ENCODE assay signal across 15 cellular contexts in genomic region chr1:9320520-9321479, GRCh38. TPM values are rescaled to one million over a fixed set of nuclear protein-coding genes. Genes with fewer than 3 reads are reported as not detected.
DNase-seq lines count a peak whose midpoint lies in the region; ATAC-seq and TF ChIP-seq lines count a peak whose summit lies in the region.
"Had no signal": no experiment of that assay in that cellular context is flagged by ENCODE, and none has a peak within 500 bp of the region (broad histone marks: within the 10 kb centered on the region; RNA-seq: fewer than 3 reads in every experiment).

No MANE protein-coding gene starts in this region.

- H3K4me3 Mint-ChIP-seq in activated T-cell treated with anti-CD3 and anti-CD28 coated beads, Interleukin-2, amount 50 U/mL, for 24 hours, result no peak overlapping the region
- H3K4me3 Mint-ChIP-seq: central memory CD8-positive, alpha-beta T cell had no signal

- no peak overlapping the region for H2AFZ ChIP-seq in fibroblast of lung (ENCODE audit: low read length)
- no peak overlapping the region for H2AFZ ChIP-seq in osteoblast (ENCODE audit: low read length)

- no peak overlapping the region for H3K4me3 ChIP-seq in BLaER1 treated with 17β-estradiol and CSF1 and Interleukin-3, amounts not matched to agents 10 nM and 100 nM
- H3K4me3 ChIP-seq in RWPE2 (ENCODE audit: severe bottlenecking) (no peak overlapping the region), fibroblast of lung (replicated peaks in 1 of 4; ENCODE audit: control extremely low read depth in 1 of 4, insufficient read depth in 1 of 4, low read depth in 3 of 4, low read length in 4 of 4) (peak overlapping the region in 1 of 4 experiments; percentile 20), osteoblast (ENCODE audit: insufficient read depth, low read length) (no peak overlapping the region)
- H3K4me3 ChIP-seq: GM12878 had no signal

- H3K9ac ChIP-seq in BLaER1 treated with 17β-estradiol and CSF1 and Interleukin-3, amounts not matched to agents 10 nM and 100 nM, result no peak overlapping the region
- no peak overlapping the region for H3K9ac ChIP-seq in fibroblast of lung (ENCODE audit: insufficient read depth, low read length)

- H3K27ac Mint-ChIP-seq in activated T-cell treated with anti-CD3 and anti-CD28 coated beads, Interleukin-2, amount 50 U/mL, for 24 hours, result no peak overlapping the region

- no peaks in the 10 kb centered on the region for H3K9me3 Mint-ChIP-seq in activated T-cell treated with anti-CD3 and anti-CD28 coated beads, Interleukin-2, amount 50 U/mL, for 24 hours
- H3K9me3 Mint-ChIP-seq: central memory CD8-positive, alpha-beta T cell had no signal

- no peaks in the 10 kb centered on the region for H3K27me3 ChIP-seq in BLaER1 treated with 17β-estradiol and CSF1 and Interleukin-3, amounts not matched to agents 10 nM and 100 nM
- H3K27me3 ChIP-seq in RWPE2 (ENCODE audit: insufficient read depth, poor library complexity, severe bottlenecking) (no peaks in the 10 kb centered on the region), fibroblast of lung (ENCODE audit: control insufficient read depth, insufficient read depth, low read length) (no peaks in the 10 kb centered on the region), osteoblast (ENCODE audit: insufficient read depth, low read length) (no peaks in the 10 kb centered on the region)

- H3K36me3 ChIP-seq in BLaER1 treated with 17β-estradiol and CSF1 and Interleukin-3, amounts not matched to agents 10 nM and 100 nM, result peaks cover 0 to 10% (median 0%) of the 10 kb centered on the region in 11 experiments; a peak in 4 of 22 replicates
- H3K36me3 ChIP-seq in RWPE2 (ENCODE audit: low read depth) (no peaks in the 10 kb centered on the region), fibroblast of lung (ENCODE audit: control insufficient read depth, insufficient read depth, low read length) (peaks cover 6% of the 10 kb centered on the region), osteoblast (ENCODE audit: insufficient read depth, low read length) (no peaks in the 10 kb centered on the region)

- H3K4me2 ChIP-seq in BLaER1 treated with 17β-estradiol and CSF1 and Interleukin-3, amounts not matched to agents 10 nM and 100 nM, result peak overlapping the region in 8 of 11 experiments; percentile 21 to 57 (median 46); a peak in 14 of 22 replicates
- H3K4me2 ChIP-seq in fibroblast of lung (ENCODE audit: extremely low read depth, insufficient read depth, low read length), result peak overlapping the region; percentile 69
- peak overlapping the region; percentile 41 for H3K4me2 ChIP-seq in osteoblast (ENCODE audit: insufficient read depth, low read length)

- TF ChIP-seq CTCF in RWPE2 (IDR thresholded peaks at IDR 0.05; ENCODE audit: poor library complexity, severe bottlenecking), result no peak
- TF ChIP-seq CTCF in fibroblast of lung (conservative IDR thresholded peaks at IDR 0.05 in 1 of 2, IDR thresholded peaks at IDR 0.05 in 1 of 2; ENCODE audit: low read depth in 1 of 2, low read length in 2 of 2), result no peak
- no peak for TF ChIP-seq CTCF in osteoblast (IDR thresholded peaks at IDR 0.05; ENCODE audit: extremely low read depth, low read depth, low read length)

- no peaks in the 10 kb centered on the region for H3K9me3 ChIP-seq in BLaER1 treated with 17β-estradiol and CSF1 and Interleukin-3, amounts not matched to agents 10 nM and 100 nM (replicated peaks in 1 of 11)
- H3K9me3 ChIP-seq in RWPE2 (ENCODE audit: severe bottlenecking), result no peaks in the 10 kb centered on the region
- H3K9me3 ChIP-seq in fibroblast of lung (ENCODE audit: control insufficient read depth, insufficient read depth, low read depth, low read length), result no peaks in the 10 kb centered on the region
- no peaks in the 10 kb centered on the region for H3K9me3 ChIP-seq in osteoblast (ENCODE audit: low read depth, low read length)

- ATAC-seq in RWPE2 (ENCODE audit: low read depth) (peak; percentile 46), HG02623 (IDR thresholded peaks at IDR 0.05; ENCODE audit: unreplicated experiment) (no peak), HG02642 (IDR thresholded peaks at IDR 0.05; ENCODE audit: poor library complexity, unreplicated experiment) (no peak)
- ATAC-seq: GM12878 had no signal

- H3K36me3 Mint-ChIP-seq in activated T-cell treated with anti-CD3 and anti-CD28 coated beads, Interleukin-2, amount 50 U/mL, for 24 hours (ENCODE audit: low read depth), result no peaks in the 10 kb centered on the region

- peaks cover 17 to 100% (median 94%) of the 10 kb centered on the region in 11 experiments; a peak in 20 of 22 replicates for H4K20me1 ChIP-seq in BLaER1 treated with 17β-estradiol and CSF1 and Interleukin-3, amounts not matched to agents 10 nM and 100 nM
- H4K20me1 ChIP-seq in fibroblast of lung (ENCODE audit: control insufficient read depth, extremely low read depth, insufficient read depth, low read length) (peaks cover 2% of the 10 kb centered on the region), osteoblast (ENCODE audit: insufficient read depth, low read length) (peaks cover 72% of the 10 kb centered on the region)

- H3K27me3 Mint-ChIP-seq in activated T-cell treated with anti-CD3 and anti-CD28 coated beads, Interleukin-2, amount 50 U/mL, for 24 hours, result no peaks in the 10 kb centered on the region
- H3K27me3 Mint-ChIP-seq: central memory CD8-positive, alpha-beta T cell had no signal

- peaks cover 28% of the 10 kb centered on the region for H3K4me1 Mint-ChIP-seq in activated T-cell treated with anti-CD3 and anti-CD28 coated beads, Interleukin-2, amount 50 U/mL, for 24 hours (ENCODE audit: low read depth)

- DNase-seq in RWPE2 (ENCODE audit: low spot score) (no peak), fibroblast of lung (ENCODE audit: low read depth in 2 of 2) (no peak), osteoblast (ENCODE audit: insufficient read length, low spot score, missing footprints) (peak; percentile 70), NCI-H510A (lab: John Stamatoyannopoulos, UW) (no peak)
- no peak for DNase-seq in activated T-cell treated with anti-CD3 and anti-CD28 coated beads, Interleukin-2, amount 50 U/mL, for 24 hours
- DNase-seq: activated naive CD4-positive, alpha-beta T cell treated with Interleukin-2 at 50 U/mL for 16 hours; kidney; NCI-H1048; NCI-H526 treated with DMSO at 0.1 percent for 48 hours; Right ventricle myocardium superior had no signal

- H3K4me1 ChIP-seq in BLaER1 treated with 17β-estradiol and CSF1 and Interleukin-3, amounts not matched to agents 10 nM and 100 nM, result peaks cover 40 to 65% (median 50%) of the 10 kb centered on the region in 10 experiments
- H3K4me1 ChIP-seq in RWPE2 (ENCODE audit: insufficient read depth, poor library complexity, severe bottlenecking), result peaks cover 25% of the 10 kb centered on the region
- peaks cover 24% of the 10 kb centered on the region for H3K4me1 ChIP-seq in fibroblast of lung (ENCODE audit: control insufficient read depth, extremely low read depth, insufficient read depth, low read length)
- peaks cover 29% of the 10 kb centered on the region for H3K4me1 ChIP-seq in osteoblast (ENCODE audit: insufficient read depth, low read length)

- peaks cover 93% of the 10 kb centered on the region for H3K79me2 ChIP-seq in fibroblast of lung (ENCODE audit: control insufficient read depth, insufficient read depth, low read length)
- peaks cover 93% of the 10 kb centered on the region for H3K79me2 ChIP-seq in osteoblast (ENCODE audit: insufficient read depth, low read length)

- no peak overlapping the region; a peak in 1 of 22 replicates for H3K27ac ChIP-seq in BLaER1 treated with 17β-estradiol and CSF1 and Interleukin-3, amounts not matched to agents 10 nM and 100 nM
- H3K27ac ChIP-seq in RWPE2 (ENCODE audit: poor library complexity, severe bottlenecking) (peak overlapping the region; percentile 47), fibroblast of lung (ENCODE audit: insufficient read depth, low read length) (peak overlapping the region; percentile 13), osteoblast (ENCODE audit: low read depth, low read length) (peak overlapping the region; percentile 0)

RNA-seq across cellular contexts. Expression of gene SPSB1, which starts 28.1 kb away (rescaled TPM):
- total RNA-seq in fibroblast of lung (20.0 and 20.6 TPM in 2 replicates), osteoblast (14.7 and 23.2 TPM in 2 replicates)
- 14.3 and 22.1 TPM in 2 replicates for polyA plus RNA-seq in fibroblast of lung
- 16.8 and 23.7 TPM in 2 replicates for polyA plus RNA-seq in fibroblast of lung (2012)
- 22.8 and 24.7 TPM in 2 replicates for polyA minus RNA-seq in fibroblast of lung (ENCODE audit: low replicate concordance)

Comparison
In these comparisons a context has a peak if more than half of its experiments do, and no peak if none do; other contexts are left out.
1. H3K27ac ChIP-seq: peak in RWPE2 (single experiment), fibroblast of lung (single experiment) and osteoblast (single experiment); none in BLaER1 treated with 17β-estradiol and CSF1 and Interleukin-3, amounts not matched to agents 10 nM and 100 nM (0 of 11).
2. Peak in every context shown above with its lines, with median percentiles within 50 percentile points of each other: H3K4me2 ChIP-seq.